ENCODE assay signal across 8 cellular contexts in genomic region chr6:85460951-85461805, GRCh38. TPM values are rescaled to one million over a fixed set of nuclear protein-coding genes. Genes with fewer than 3 reads are reported as not detected.
DNase-seq lines count a peak whose midpoint lies in the region; ATAC-seq, FAIRE-seq and TF ChIP-seq lines count a peak whose summit lies in the region.

No MANE protein-coding gene starts in this region.

- intact Hi-C loops in Caco-2 (cut with micrococcal nuclease; ENCODE audit: unreplicated experiment) = no loop called here

- BruUV-seq in Caco-2 (replicated peaks; lab: Mats Ljungman, UMichigan) = no TSS peak

- H3K27ac Mint-ChIP-seq in Caco-2 (ENCODE audit: unreplicated experiment) = no peak overlapping the region

- H3K9me3 ChIP-seq in Caco-2 = no peaks in the 10 kb centered on the region

- no peaks in the 10 kb centered on the region for H3K36me3 Mint-ChIP-seq in Caco-2 (ENCODE audit: insufficient read depth, unreplicated experiment)

- no peak overlapping the region for H3K4me3 ChIP-seq in coronary artery
- no peak overlapping the region for H3K4me3 ChIP-seq in Caco-2 (ENCODE audit: low read depth, low read length)

- CTCF ChIA-PET in Caco-2 (lab: Charles Lee) = no interaction called here

- no peaks in the 10 kb centered on the region for H3K27me3 Mint-ChIP-seq in Caco-2 (ENCODE audit: insufficient read depth, unreplicated experiment)

- POLR2A ChIA-PET in Caco-2 (lab: Charles Lee) = no interaction called here

- peak; percentile 70 for ATAC-seq in GM18868 (IDR thresholded peaks at IDR 0.05; ENCODE audit: unreplicated experiment)
- ATAC-seq in HG02588 (IDR thresholded peaks at IDR 0.05; ENCODE audit: unreplicated experiment) = peak; percentile 79

- H3K9me3 Mint-ChIP-seq in Caco-2 (ENCODE audit: unreplicated experiment) = no peaks in the 10 kb centered on the region

- H3K36me3 ChIP-seq in Caco-2 (ENCODE audit: control insufficient read depth, insufficient read depth, low read length) = no peaks in the 10 kb centered on the region

- H3K4me3 Mint-ChIP-seq in Caco-2 (ENCODE audit: unreplicated experiment) = no peak overlapping the region

- no peak for FAIRE-seq in RCC 7860 (lab: Jason Lieb, UNC)

- no peaks in the 10 kb centered on the region for H3K4me1 Mint-ChIP-seq in Caco-2 (ENCODE audit: low read depth, unreplicated experiment)

- H3K27ac ChIP-seq in coronary artery = peak overlapping the region; percentile 40 to 84
- H3K27ac ChIP-seq in caudate nucleus (ENCODE audit: low read depth, low read length) = no peak overlapping the region

- H3K27me3 ChIP-seq in Caco-2 (replicated peaks; ENCODE audit: control insufficient read depth, insufficient read depth, low read length) = no peaks in the 10 kb centered on the region

- H3K4me1 ChIP-seq in Caco-2 = no peaks in the 10 kb centered on the region

- TF ChIP-seq CTCF in coronary artery (IDR thresholded peaks at IDR 0.05) (no peak), Caco-2 (IDR thresholded peaks at IDR 0.05; ENCODE audit: insufficient read depth in 1 of 2, low read depth in 1 of 2, low read length in 1 of 2, severe bottlenecking in 1 of 2, unreplicated experiment in 1 of 2) (no peak)

- DNase-seq in NCI-H226 (peak; percentile 78), coronary artery (ENCODE audit: low spot score) (no peak), RCC 7860 (ENCODE audit: low spot score) (no peak), Caco-2 (no peak), caudate nucleus (lab: John Stamatoyannopoulos, UW) (no peak)
- DNase-seq in stimulated activated CD8-positive, alpha-beta memory T cell treated with anti-CD3 and anti-CD28 coated beads, Interleukin-15, amount 100 ng/mL, for 1 hour (ENCODE audit: low read depth) = peak; percentile 27

RNA-seq across cellular contexts. Expression of gene NT5E, which starts 11.3 kb away (rescaled TPM):
- 1.0 and 1.5 TPM in 2 replicates for total RNA-seq in Caco-2 (2022)

Comparison
In these comparisons a context has a peak if more than half of its experiments do, and no peak if none do; other contexts are left out.
1. DNase-seq: peak in NCI-H226 (single experiment) and stimulated activated CD8-positive, alpha-beta memory T cell treated with anti-CD3 and anti-CD28 coated beads, Interleukin-15, amount 100 ng/mL, for 1 hour (single experiment); none in coronary artery (single experiment), RCC 7860 (single experiment), Caco-2 (0 of 2) and caudate nucleus (0 of 61).